ENCODE assay signal across 8 cellular contexts in genomic region chr6:35731736-35732532, GRCh38. TPM values are rescaled to one million over a fixed set of nuclear protein-coding genes. Genes with fewer than 3 reads are reported as not detected.
A peak's percentile ranks its signal among the peaks of the same experiment; 100 is the strongest.
DNase-seq lines count a peak whose midpoint lies in the region; ATAC-seq, FAIRE-seq and TF ChIP-seq lines count a peak whose summit lies in the region.

No MANE protein-coding gene starts in this region.

- CTCF ChIA-PET in endothelial cell of umbilical vein (lab: Charles Lee), result interaction anchor here (0.7 to 2.4 kb wide), 13 partner anchors 12 to 451 kb away, joined by 3 to 9 read pairs (median 4); partner anchors contain the start of gene LHFPL5

- TF ChIP-seq CTCF in CD14-positive monocyte (IDR thresholded peaks at IDR 0.05), result no peak
- TF ChIP-seq CTCF in endothelial cell of umbilical vein (IDR thresholded peaks at IDR 0.05; ENCODE audit: extremely low read depth in 1 of 2, insufficient read depth in 1 of 2, low read depth in 1 of 2, low read length in 2 of 2), result peak; percentile 5 to 28

- H3K27me3 ChIP-seq in endothelial cell of umbilical vein (ENCODE audit: control insufficient read depth in 2 of 2, insufficient read depth in 2 of 2, low read length in 2 of 2), result no peaks in the 10 kb centered on the region

- peak overlapping the region; percentile 74 for H3K4me2 ChIP-seq in endothelial cell of umbilical vein (ENCODE audit: insufficient read depth, low read length)

- H3K9me1 ChIP-seq in endothelial cell of umbilical vein (replicated peaks; ENCODE audit: control insufficient read depth, extremely low read depth, insufficient read depth, low read length), result no peaks in the 10 kb centered on the region

- H3K27ac Mint-ChIP-seq in CD14-positive monocyte, result peak overlapping the region; percentile 86 to 95 (median 93)

- H3K4me1 ChIP-seq in endothelial cell of umbilical vein (ENCODE audit: control insufficient read depth, extremely low read depth, insufficient read depth, low read length), result peaks cover 34% of the 10 kb centered on the region

- peak; percentile 75 for TF ChIP-seq POLR2A in endothelial cell of umbilical vein (IDR thresholded peaks at IDR 0.05; ENCODE audit: low read depth, low read length)

- H3K9me3 ChIP-seq in endothelial cell of umbilical vein (replicated peaks; ENCODE audit: control insufficient read depth, insufficient read depth, low read length), result no peaks in the 10 kb centered on the region

- no peaks in the 10 kb centered on the region for H3K36me3 ChIP-seq in endothelial cell of umbilical vein (ENCODE audit: control insufficient read depth in 2 of 2, extremely low read depth in 1 of 2, insufficient read depth in 2 of 2, low read length in 2 of 2)

- H3K79me2 ChIP-seq in endothelial cell of umbilical vein (ENCODE audit: control insufficient read depth, insufficient read depth, low read length), result no peaks in the 10 kb centered on the region

- FAIRE-seq in GM19239 (lab: Jason Lieb, UNC) (peak; percentile 76), endothelial cell of umbilical vein (lab: Jason Lieb, UNC) (peak; percentile 98)

- H3K4me1 Mint-ChIP-seq in CD14-positive monocyte, result peaks cover 58% of the 10 kb centered on the region

- peak; percentile 34 for ATAC-seq in HG03442 (IDR thresholded peaks at IDR 0.05; ENCODE audit: unreplicated experiment)

- dilution Hi-C loops in endothelial cell of umbilical vein (cut with MboI; ENCODE audit: extremely low pct_ligation_motif_present, low sequenced_read_pairs), result no loop called here

- H3K27me3 Mint-ChIP-seq in CD14-positive monocyte (ENCODE audit: low read depth in 3 of 3), result peaks cover 0 to 2% (median 0%) of the 10 kb centered on the region in 3 donors

- DNase-seq in CD14-positive monocyte (ENCODE audit: low spot score), result no peak
- DNase-seq in GM19239 (ENCODE audit: insufficient read length, low spot score), result peak; percentile 74
- peak; percentile 84 for DNase-seq in NOMO-1 treated with dmso at 0.1 percent for 144 hours (lab: John Stamatoyannopoulos, UW; ENCODE audit: unreplicated experiment)
- DNase-seq in activated CD8-positive, alpha-beta memory T cell treated with anti-CD3 and anti-CD28 coated beads, Interleukin-2, amount 50 U/mL, for 48 hours, result peak; percentile 97
- DNase-seq in endothelial cell of umbilical vein (ENCODE audit: low read depth, low spot score), result peak; percentile 87
- DNase-seq in middle frontal gyrus (ENCODE audit: extremely low spot score, low spot score), result peak; percentile 52
- peak; percentile 89 to 90 for DNase-seq in stimulated activated CD8-positive, alpha-beta memory T cell treated with anti-CD3 and anti-CD28 coated beads, Interleukin-15, amount 100 ng/mL, for 48 hours (ENCODE audit: low read depth in 2 of 2)

- H3K36me3 Mint-ChIP-seq in CD14-positive monocyte, result no peaks in the 10 kb centered on the region

- H4K20me1 ChIP-seq in endothelial cell of umbilical vein (replicated peaks; ENCODE audit: control insufficient read depth, extremely low read depth, insufficient read depth, low read length), result no peaks in the 10 kb centered on the region

- TSS peak; percentile 68 for BruUV-seq in endothelial cell of umbilical vein (replicated peaks; lab: Mats Ljungman, UMichigan)

- peak overlapping the region; percentile 51 to 73 (median 61) for H3K4me3 ChIP-seq in endothelial cell of umbilical vein (replicated peaks in 1 of 3; ENCODE audit: insufficient read depth in 1 of 3, low read depth in 1 of 3, low read length in 3 of 3)

- no peaks in the 10 kb centered on the region for H3K9me3 Mint-ChIP-seq in CD14-positive monocyte

- POLR2A ChIA-PET in endothelial cell of umbilical vein (lab: Charles Lee), result no interaction called here

- H3K9ac ChIP-seq in endothelial cell of umbilical vein (replicated peaks; ENCODE audit: extremely low read depth, insufficient read depth, low read length), result peak overlapping the region; percentile 93

- intact Hi-C loops in CD14-positive monocyte (cut with micrococcal nuclease), result loop anchor here (5.0 to 10.0 kb wide), 2 partner anchors 40 to 437 kb away; partner anchors contain the start of gene DEF6 (in 1 of the 2)
- intact Hi-C loops in endothelial cell of umbilical vein (cut with micrococcal nuclease), result loop anchor here (1.0 to 10.0 kb wide), 5 partner anchors 44 to 437 kb away; partner anchors contain the start of genes DEF6 and FKBP5

- H2AFZ ChIP-seq in endothelial cell of umbilical vein (ENCODE audit: low read depth, low read length), result peak overlapping the region; percentile 56

- peak overlapping the region; percentile 83 to 92 for H3K4me3 Mint-ChIP-seq in CD14-positive monocyte

- peak overlapping the region; percentile 88 for H3K27ac ChIP-seq in endothelial cell of umbilical vein (ENCODE audit: insufficient read depth, low read depth, low read length)

TF ChIP-seq in endothelial cell of umbilical vein, 7 proteins besides CTCF, POLR2A, EP300 and RAD21:
- TF ChIP-seq MAX (IDR thresholded peaks at IDR 0.05; ENCODE audit: insufficient read depth, insufficient read length) (peak; percentile 74), EZH2 (IDR thresholded peaks at IDR 0.05; ENCODE audit: borderline replicate concordance, low read depth, low read length, severe bottlenecking) (no peak), MYC (IDR thresholded peaks at IDR 0.05; ENCODE audit: low read depth, low read length) (no peak), FOS (IDR thresholded peaks at IDR 0.05; ENCODE audit: borderline replicate concordance, insufficient read depth, low read length) (no peak), GATA2 (IDR thresholded peaks at IDR 0.05; ENCODE audit: insufficient read depth, insufficient read length, low read depth, low read length) (peak; percentile 18), POLR2AphosphoS5 (IDR thresholded peaks at IDR 0.05; ENCODE audit: insufficient read depth, low read depth, low read length) (peak; percentile 96), JUN (IDR thresholded peaks at IDR 0.05; ENCODE audit: borderline replicate concordance, insufficient read depth, insufficient read length, low read depth) (no peak)

RNA-seq across cellular contexts. Expression of gene ARMC12, which starts 4.9 kb away (rescaled TPM):
- polyA plus RNA-seq in CD14-positive monocyte, result not detected
- total RNA-seq in endothelial cell of umbilical vein, result 0.90 and 0.91 TPM in 2 replicates
- polyA plus RNA-seq in endothelial cell of umbilical vein, result 1.9 and 2.1 TPM in 2 replicates
- 0.59 and 0.68 TPM in 2 replicates for polyA plus RNA-seq in endothelial cell of umbilical vein (2011; cell fraction: cytosol; rRNA removed)
- 6.1 and 8.3 TPM in 2 replicates for polyA plus RNA-seq in endothelial cell of umbilical vein (2011; cell fraction: nucleus; rRNA removed)
- 0.72 and 0.91 TPM in 2 replicates for polyA plus RNA-seq in endothelial cell of umbilical vein (2012)
- polyA minus RNA-seq in endothelial cell of umbilical vein, result 0.36 and 1.00 TPM in 2 replicates
- not detected for polyA minus RNA-seq in endothelial cell of umbilical vein (2011; cell fraction: cytosol; rRNA and poly(A)+ RNA removed)
- polyA minus RNA-seq in endothelial cell of umbilical vein (2011; cell fraction: nucleus; rRNA and poly(A)+ RNA removed), result 1.1 TPM in 1 of 2 replicates, not detected in the other

RNA-seq across cellular contexts. Expression of gene FKBP5, which starts 43.2 kb away (rescaled TPM):
- 10 to 100 TPM; 56.9 to 58.5 TPM for polyA plus RNA-seq in CD14-positive monocyte
- total RNA-seq in endothelial cell of umbilical vein, result 56.8 and 70.6 TPM in 2 replicates
- polyA plus RNA-seq in endothelial cell of umbilical vein, result 11.4 and 16.7 TPM in 2 replicates
- polyA plus RNA-seq in endothelial cell of umbilical vein (2011; cell fraction: cytosol; rRNA removed), result 25.2 and 28.8 TPM in 2 replicates
- 21.3 and 25.5 TPM in 2 replicates for polyA plus RNA-seq in endothelial cell of umbilical vein (2011; cell fraction: nucleus; rRNA removed)
- 45.7 and 53.5 TPM in 2 replicates for polyA plus RNA-seq in endothelial cell of umbilical vein (2012)
- 16.7 and 19.6 TPM in 2 replicates for polyA minus RNA-seq in endothelial cell of umbilical vein
- polyA minus RNA-seq in endothelial cell of umbilical vein (2011; cell fraction: cytosol; rRNA and poly(A)+ RNA removed), result 6.9 TPM
- polyA minus RNA-seq in endothelial cell of umbilical vein (2011; cell fraction: nucleus; rRNA and poly(A)+ RNA removed), result 14.3 and 19.4 TPM in 2 replicates

RNA-seq across cellular contexts. Expression of gene CLPSL2, which starts 44.5 kb away (rescaled TPM):
- polyA plus RNA-seq in CD14-positive monocyte (not detected), endothelial cell of umbilical vein (not detected in 2 replicates)
- not detected in 2 replicates for total RNA-seq in endothelial cell of umbilical vein
- polyA plus RNA-seq in endothelial cell of umbilical vein (2011; cell fraction: cytosol; rRNA removed), result not detected in 2 replicates
- not detected in 2 replicates for polyA plus RNA-seq in endothelial cell of umbilical vein (2011; cell fraction: nucleus; rRNA removed)
- polyA plus RNA-seq in endothelial cell of umbilical vein (2012), result not detected in 2 replicates
- not detected in 2 replicates for polyA minus RNA-seq in endothelial cell of umbilical vein
- polyA minus RNA-seq in endothelial cell of umbilical vein (2011; cell fraction: cytosol; rRNA and poly(A)+ RNA removed), result not detected
- polyA minus RNA-seq in endothelial cell of umbilical vein (2011; cell fraction: nucleus; rRNA and poly(A)+ RNA removed), result not detected in 2 replicates

RNA-seq across cellular contexts. Expression of gene CLPSL1, which starts 48.9 kb away (rescaled TPM):
- polyA plus RNA-seq in CD14-positive monocyte, result not detected
- total RNA-seq in endothelial cell of umbilical vein, result not detected in 2 replicates
- polyA plus RNA-seq in endothelial cell of umbilical vein, result not detected in 2 replicates
- not detected in 2 replicates for polyA plus RNA-seq in endothelial cell of umbilical vein (2011; cell fraction: cytosol; rRNA removed)
- polyA plus RNA-seq in endothelial cell of umbilical vein (2011; cell fraction: nucleus; rRNA removed), result not detected in 2 replicates
- polyA plus RNA-seq in endothelial cell of umbilical vein (2012), result not detected in 2 replicates
- polyA minus RNA-seq in endothelial cell of umbilical vein, result not detected in 2 replicates
- polyA minus RNA-seq in endothelial cell of umbilical vein (2011; cell fraction: cytosol; rRNA and poly(A)+ RNA removed), result not detected
- polyA minus RNA-seq in endothelial cell of umbilical vein (2011; cell fraction: nucleus; rRNA and poly(A)+ RNA removed), result not detected in 2 replicates
